In genomic region chr3:187139126-187139894, GRCh38 we compare ENCODE assay signal across 1 cellular context.
A peak's percentile ranks its signal among the peaks of the same experiment; 100 is the strongest.
TF ChIP-seq lines count a peak whose summit lies in the region.

TSS of gene RPL39L (minus strand) at chr3:187139496. CDS start at chr3:187121300, 18,196 bp downstream.

TF ChIP-seq in K562, 482 proteins besides CTCF, POLR2A, EP300 and RAD21 (continued from another document and continues in another):
- TF ChIP-seq MBD1 (CRISPR knock-in tag; IDR thresholded peaks at IDR 0.05) (no peak), NFRKB (IDR thresholded peaks at IDR 0.05; ENCODE audit: low read depth) (peak; percentile 57; the same call in 1 of the 2 replicates), ZNF143 (CRISPR knock-in tag; IDR thresholded peaks at IDR 0.05) (no peak), DPF2 (IDR thresholded peaks at IDR 0.05) (no peak), ARID1B (IDR thresholded peaks at IDR 0.05) (0 out of 2 replicates have a peak, but pooled peaks have one; percentile 8), HLTF (IDR thresholded peaks at IDR 0.05) (0 out of 2 replicates have a peak, but pooled peaks have one; percentile 23), DNMT1 (IDR thresholded peaks at IDR 0.05) (no peak), ZNF280B (CRISPR knock-in tag; IDR thresholded peaks at IDR 0.05) (no peak), MCM7 (IDR thresholded peaks at IDR 0.05) (no peak), PBX2 (CRISPR knock-in tag; IDR thresholded peaks at IDR 0.05; ENCODE audit: low read depth) (no peak), PBX2 (tag; conservative IDR thresholded peaks at IDR 0.05; ENCODE audit: low read depth) (no peak), ZFP36 (IDR thresholded peaks at IDR 0.05; ENCODE audit: low read depth, low read length, partially characterized antibody) (no peak), STAG1 (CRISPR knock-in tag; IDR thresholded peaks at IDR 0.05; ENCODE audit: borderline replicate concordance) (no peak), SPI1 (IDR thresholded peaks at IDR 0.05; ENCODE audit: borderline replicate concordance, low read depth, low read length) (no peak), TCFL5 (CRISPR knock-in tag; conservative IDR thresholded peaks at IDR 0.05) (no peak), AFF4 (CRISPR knock-in tag; IDR thresholded peaks at IDR 0.05) (no peak), CEBPB (tag; IDR thresholded peaks at IDR 0.05) (no peak), ZNF695 (CRISPR knock-in tag; IDR thresholded peaks at IDR 0.05) (no peak), KAT7 (CRISPR knock-in tag; IDR thresholded peaks at IDR 0.05; ENCODE audit: borderline replicate concordance) (no peak), ZZZ3 (IDR thresholded peaks at IDR 0.05) (0 out of 2 replicates have a peak, but pooled peaks have one; percentile 55), ZBTB17 (CRISPR knock-in tag; IDR thresholded peaks at IDR 0.05) (0 out of 2 replicates have a peak, but pooled peaks have one; percentile 35), ELF4 (CRISPR knock-in tag; IDR thresholded peaks at IDR 0.05) (no peak), THRAP3 (IDR thresholded peaks at IDR 0.05; ENCODE audit: borderline replicate concordance) (no peak), SP1 (CRISPR knock-in tag; IDR thresholded peaks at IDR 0.05) (peak; percentile 82), CREM (IDR thresholded peaks at IDR 0.05; ENCODE audit: low read depth) (peak; percentile 85), SREBF1 (IDR thresholded peaks at IDR 0.05; ENCODE audit: borderline replicate concordance, low read depth, low read length) (no peak), PYGO2 (tag; IDR thresholded peaks at IDR 0.05) (no peak), POLR2H (tag; IDR thresholded peaks at IDR 0.05; ENCODE audit: low read depth) (peak; percentile 61), RHOXF2B (CRISPR knock-in tag; conservative IDR thresholded peaks at IDR 0.05) (no peak), FOS (IDR thresholded peaks at IDR 0.05; ENCODE audit: extremely low read depth, insufficient read length) (no peak), SETDB1 (IDR thresholded peaks at IDR 0.05; ENCODE audit: low read length) (no peak), SREBF2 (CRISPR knock-in tag; IDR thresholded peaks at IDR 0.05) (no peak), KLF16 (IDR thresholded peaks at IDR 0.05) (peak; percentile 3), ZNF175 (CRISPR knock-in tag; IDR thresholded peaks at IDR 0.05; ENCODE audit: low read depth) (0 out of 2 replicates have a peak, but pooled peaks have one; percentile 42), MEIS2 (IDR thresholded peaks at IDR 0.05; ENCODE audit: partially characterized antibody) (peak; percentile 60), MAZ (CRISPR knock-in tag; conservative IDR thresholded peaks at IDR 0.05 in 1 of 2, IDR thresholded peaks at IDR 0.05 in 1 of 2) (peak; percentile 87 to 98), CHD1 (IDR thresholded peaks at IDR 0.05; ENCODE audit: low read length) (no peak), MTA3 (IDR thresholded peaks at IDR 0.05; ENCODE audit: borderline replicate concordance) (peak; percentile 49; the same call in 1 of the 2 replicates), ZNF766 (CRISPR knock-in tag; conservative IDR thresholded peaks at IDR 0.05) (no peak), YY1 (IDR thresholded peaks at IDR 0.05; ENCODE audit: borderline replicate concordance in 1 of 3, control insufficient read depth in 1 of 3, extremely low read depth in 1 of 3, insufficient read depth in 3 of 3, insufficient read length in 1 of 3, insufficient replicate concordance in 2 of 3, low read depth in 1 of 3, low read length in 2 of 3) (peak in 2 of 3 experiments; percentile 31 to 73)
- TF ChIP-seq, protein P1, sequence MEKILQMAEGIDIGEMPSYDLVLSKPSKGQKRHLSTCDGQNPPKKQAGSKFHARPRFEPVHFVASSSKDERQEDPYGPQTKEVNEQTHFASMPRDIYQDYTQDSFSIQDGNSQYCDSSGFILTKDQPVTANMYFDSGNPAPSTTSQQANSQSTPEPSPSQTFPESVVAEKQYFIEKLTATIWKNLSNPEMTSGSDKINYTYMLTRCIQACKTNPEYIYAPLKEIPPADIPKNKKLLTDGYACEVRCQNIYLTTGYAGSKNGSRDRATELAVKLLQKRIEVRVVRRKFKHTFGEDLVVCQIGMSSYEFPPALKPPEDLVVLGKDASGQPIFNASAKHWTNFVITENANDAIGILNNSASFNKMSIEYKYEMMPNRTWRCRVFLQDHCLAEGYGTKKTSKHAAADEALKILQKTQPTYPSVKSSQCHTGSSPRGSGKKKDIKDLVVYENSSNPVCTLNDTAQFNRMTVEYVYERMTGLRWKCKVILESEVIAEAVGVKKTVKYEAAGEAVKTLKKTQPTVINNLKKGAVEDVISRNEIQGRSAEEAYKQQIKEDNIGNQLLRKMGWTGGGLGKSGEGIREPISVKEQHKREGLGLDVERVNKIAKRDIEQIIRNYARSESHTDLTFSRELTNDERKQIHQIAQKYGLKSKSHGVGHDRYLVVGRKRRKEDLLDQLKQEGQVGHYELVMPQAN (IDR thresholded peaks at IDR 0.05; ENCODE audit: borderline replicate concordance): peak; percentile 32; the same call in 1 of the 2 replicates
- TF ChIP-seq, protein P2, sequence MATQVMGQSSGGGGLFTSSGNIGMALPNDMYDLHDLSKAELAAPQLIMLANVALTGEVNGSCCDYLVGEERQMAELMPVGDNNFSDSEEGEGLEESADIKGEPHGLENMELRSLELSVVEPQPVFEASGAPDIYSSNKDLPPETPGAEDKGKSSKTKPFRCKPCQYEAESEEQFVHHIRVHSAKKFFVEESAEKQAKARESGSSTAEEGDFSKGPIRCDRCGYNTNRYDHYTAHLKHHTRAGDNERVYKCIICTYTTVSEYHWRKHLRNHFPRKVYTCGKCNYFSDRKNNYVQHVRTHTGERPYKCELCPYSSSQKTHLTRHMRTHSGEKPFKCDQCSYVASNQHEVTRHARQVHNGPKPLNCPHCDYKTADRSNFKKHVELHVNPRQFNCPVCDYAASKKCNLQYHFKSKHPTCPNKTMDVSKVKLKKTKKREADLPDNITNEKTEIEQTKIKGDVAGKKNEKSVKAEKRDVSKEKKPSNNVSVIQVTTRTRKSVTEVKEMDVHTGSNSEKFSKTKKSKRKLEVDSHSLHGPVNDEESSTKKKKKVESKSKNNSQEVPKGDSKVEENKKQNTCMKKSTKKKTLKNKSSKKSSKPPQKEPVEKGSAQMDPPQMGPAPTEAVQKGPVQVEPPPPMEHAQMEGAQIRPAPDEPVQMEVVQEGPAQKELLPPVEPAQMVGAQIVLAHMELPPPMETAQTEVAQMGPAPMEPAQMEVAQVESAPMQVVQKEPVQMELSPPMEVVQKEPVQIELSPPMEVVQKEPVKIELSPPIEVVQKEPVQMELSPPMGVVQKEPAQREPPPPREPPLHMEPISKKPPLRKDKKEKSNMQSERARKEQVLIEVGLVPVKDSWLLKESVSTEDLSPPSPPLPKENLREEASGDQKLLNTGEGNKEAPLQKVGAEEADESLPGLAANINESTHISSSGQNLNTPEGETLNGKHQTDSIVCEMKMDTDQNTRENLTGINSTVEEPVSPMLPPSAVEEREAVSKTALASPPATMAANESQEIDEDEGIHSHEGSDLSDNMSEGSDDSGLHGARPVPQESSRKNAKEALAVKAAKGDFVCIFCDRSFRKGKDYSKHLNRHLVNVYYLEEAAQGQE (CRISPR knock-in tag; IDR thresholded peaks at IDR 0.05; ENCODE audit: low read depth): 0 out of 2 replicates have a peak, but pooled peaks have one; percentile 18
- TF ChIP-seq, protein P3, sequence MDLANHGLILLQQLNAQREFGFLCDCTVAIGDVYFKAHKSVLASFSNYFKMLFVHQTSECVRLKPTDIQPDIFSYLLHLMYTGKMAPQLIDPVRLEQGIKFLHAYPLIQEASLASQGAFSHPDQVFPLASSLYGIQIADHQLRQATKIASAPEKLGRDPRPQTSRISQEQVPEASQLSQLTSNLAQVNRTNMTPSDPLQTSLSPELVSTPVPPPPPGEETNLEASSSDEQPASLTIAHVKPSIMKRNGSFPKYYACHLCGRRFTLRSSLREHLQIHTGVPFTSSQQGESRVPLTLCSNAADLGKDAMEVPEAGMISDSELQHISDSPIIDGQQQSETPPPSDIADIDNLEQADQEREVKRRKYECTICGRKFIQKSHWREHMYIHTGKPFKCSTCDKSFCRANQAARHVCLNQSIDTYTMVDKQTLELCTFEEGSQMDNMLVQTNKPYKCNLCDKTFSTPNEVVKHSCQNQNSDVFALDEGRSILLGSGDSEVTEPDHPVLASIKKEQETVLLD (IDR thresholded peaks at IDR 0.05): peak; percentile 51; the same call in 1 of the 2 replicates
- TF ChIP-seq, protein P4, sequence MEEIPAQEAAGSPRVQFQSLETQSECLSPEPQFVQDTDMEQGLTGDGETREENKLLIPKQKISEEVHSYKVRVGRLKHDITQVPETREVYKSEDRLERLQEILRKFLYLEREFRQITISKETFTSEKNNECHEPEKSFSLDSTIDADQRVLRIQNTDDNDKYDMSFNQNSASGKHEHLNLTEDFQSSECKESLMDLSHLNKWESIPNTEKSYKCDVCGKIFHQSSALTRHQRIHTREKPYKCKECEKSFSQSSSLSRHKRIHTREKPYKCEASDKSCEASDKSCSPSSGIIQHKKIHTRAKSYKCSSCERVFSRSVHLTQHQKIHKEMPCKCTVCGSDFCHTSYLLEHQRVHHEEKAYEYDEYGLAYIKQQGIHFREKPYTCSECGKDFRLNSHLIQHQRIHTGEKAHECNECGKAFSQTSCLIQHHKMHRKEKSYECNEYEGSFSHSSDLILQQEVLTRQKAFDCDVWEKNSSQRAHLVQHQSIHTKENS (CRISPR knock-in tag; IDR thresholded peaks at IDR 0.05): no peak
- TF ChIP-seq, protein P5, sequence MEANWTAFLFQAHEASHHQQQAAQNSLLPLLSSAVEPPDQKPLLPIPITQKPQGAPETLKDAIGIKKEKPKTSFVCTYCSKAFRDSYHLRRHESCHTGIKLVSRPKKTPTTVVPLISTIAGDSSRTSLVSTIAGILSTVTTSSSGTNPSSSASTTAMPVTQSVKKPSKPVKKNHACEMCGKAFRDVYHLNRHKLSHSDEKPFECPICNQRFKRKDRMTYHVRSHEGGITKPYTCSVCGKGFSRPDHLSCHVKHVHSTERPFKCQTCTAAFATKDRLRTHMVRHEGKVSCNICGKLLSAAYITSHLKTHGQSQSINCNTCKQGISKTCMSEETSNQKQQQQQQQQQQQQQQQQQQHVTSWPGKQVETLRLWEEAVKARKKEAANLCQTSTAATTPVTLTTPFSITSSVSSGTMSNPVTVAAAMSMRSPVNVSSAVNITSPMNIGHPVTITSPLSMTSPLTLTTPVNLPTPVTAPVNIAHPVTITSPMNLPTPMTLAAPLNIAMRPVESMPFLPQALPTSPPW (CRISPR knock-in tag; IDR thresholded peaks at IDR 0.05): peak; percentile 73
